In genomic region chr4:2040391-2041233, GRCh38 we compare ENCODE assay signal across 9 cellular contexts. TPM values are rescaled to one million over a fixed set of nuclear protein-coding genes. Genes with fewer than 3 reads are reported as not detected.
DNase-seq lines count a peak whose midpoint lies in the region; ATAC-seq and TF ChIP-seq lines count a peak whose summit lies in the region.
"Had no signal": no experiment of that assay in that cellular context is flagged by ENCODE, and none has a peak within 500 bp of the region (broad histone marks: within the 10 kb centered on the region; RNA-seq: fewer than 3 reads in every experiment).

No MANE protein-coding gene starts in this region.

- H3K4me1 Mint-ChIP-seq in glutamatergic neuron (ENCODE audit: low read depth, unreplicated experiment): no peaks in the 10 kb centered on the region

- TF ChIP-seq EP300 in tibial nerve (IDR thresholded peaks at IDR 0.05): no peak

- H3K4me3 Mint-ChIP-seq in glutamatergic neuron (ENCODE audit: unreplicated experiment): no peak overlapping the region

- ATAC-seq in GM21360 (IDR thresholded peaks at IDR 0.05; ENCODE audit: unreplicated experiment): no peak

- H3K27me3 Mint-ChIP-seq in glutamatergic neuron (ENCODE audit: unreplicated experiment): peaks cover 12% of the 10 kb centered on the region

- H3K27ac ChIP-seq in tibial nerve: no peak overlapping the region

- H3K27me3 ChIP-seq in tibial nerve: peaks cover 0 to 83% of the 10 kb centered on the region in 2 donors

- DNase-seq in activated gamma-delta T cell (lab: John Stamatoyannopoulos, UW) (peak; percentile 17), activated gamma-delta T cell treated with Interleukin-2 at 50 U/mL for 16 hours (no peak), astrocyte of the cerebellum (ENCODE audit: low read depth) (no peak), left kidney (ENCODE audit: low read depth, low spot score) (peak; percentile 26), tibial nerve (ENCODE audit: low spot score in 2 of 2) (no peak), dedifferentiated amniotic fluid mesenchymal stem cell (ENCODE audit: extremely low spot score) (no peak), glutamatergic neuron (no peak)
- DNase-seq: COR-L47 had no signal

- peaks cover 0 to 7% (median 0%) of the 10 kb centered on the region in 4 donors for H3K9me3 ChIP-seq in tibial nerve

- in situ Hi-C loops in astrocyte of the cerebellum (cut with HindIII; ENCODE audit: low sequenced_read_pairs): no loop called here

- H3K27ac Mint-ChIP-seq in glutamatergic neuron (ENCODE audit: unreplicated experiment): no peak overlapping the region

- H3K36me3 Mint-ChIP-seq in glutamatergic neuron (ENCODE audit: unreplicated experiment): peaks cover 4% of the 10 kb centered on the region

- WGBS in tibial nerve, 2 donors: 2 to 19% methylated on average over 20 to 24 of the region's 91 CpGs

- TF ChIP-seq CTCF in astrocyte of the cerebellum (IDR thresholded peaks at IDR 0.05; ENCODE audit: low read depth, low read length, missing control alignments) (no peak), tibial nerve (IDR thresholded peaks at IDR 0.05) (no peak), glutamatergic neuron (IDR thresholded peaks at IDR 0.05; ENCODE audit: partially characterized antibody, unreplicated experiment) (no peak)

- TF ChIP-seq POLR2A in tibial nerve (IDR thresholded peaks at IDR 0.05): no peak

- H3K9me3 Mint-ChIP-seq in glutamatergic neuron (ENCODE audit: unreplicated experiment): peaks cover 3% of the 10 kb centered on the region

- peaks cover 0 to 26% (median 19%) of the 10 kb centered on the region in 4 donors for H3K4me1 ChIP-seq in tibial nerve

- H3K4me3 ChIP-seq in astrocyte of the cerebellum (ENCODE audit: low read depth, low read length): peak overlapping the region; percentile 71
- H3K4me3 ChIP-seq in tibial nerve: peak overlapping the region; percentile 16 to 75 (median 63)

- peaks cover 0 to 10% (median 0%) of the 10 kb centered on the region in 3 donors for H3K36me3 ChIP-seq in tibial nerve

RNA-seq across cellular contexts. Expression of gene NAT8L, which starts 18.5 kb away (rescaled TPM):
- total RNA-seq in tibial nerve: 10 to 100 TPM in 1 of 4 donors, 1 to 10 TPM in 3; 1.8 to 11.1 (median 5.6) TPM
- 8.3 TPM for total RNA-seq in glutamatergic neuron (ENCODE audit: unreplicated experiment)

RNA-seq across cellular contexts. Expression of gene NELFA, which starts 31.8 kb away (rescaled TPM):
- total RNA-seq in tibial nerve: 10 to 100 TPM; 32.9 to 43.1 (median 37.5) TPM
- total RNA-seq in glutamatergic neuron (ENCODE audit: unreplicated experiment): 39.6 TPM

Comparison
In these comparisons a context has a peak if more than half of its experiments do, and no peak if none do; other contexts are left out.
1. DNase-seq: peak in activated gamma-delta T cell (single experiment) and left kidney (single experiment); none in activated gamma-delta T cell treated with Interleukin-2 at 50 U/mL for 16 hours (single experiment), astrocyte of the cerebellum (single experiment), tibial nerve (0 of 2), dedifferentiated amniotic fluid mesenchymal stem cell (single experiment) and glutamatergic neuron (single experiment).